ENCODE assay signal across 9 cellular contexts in the genomic region with DNA sequence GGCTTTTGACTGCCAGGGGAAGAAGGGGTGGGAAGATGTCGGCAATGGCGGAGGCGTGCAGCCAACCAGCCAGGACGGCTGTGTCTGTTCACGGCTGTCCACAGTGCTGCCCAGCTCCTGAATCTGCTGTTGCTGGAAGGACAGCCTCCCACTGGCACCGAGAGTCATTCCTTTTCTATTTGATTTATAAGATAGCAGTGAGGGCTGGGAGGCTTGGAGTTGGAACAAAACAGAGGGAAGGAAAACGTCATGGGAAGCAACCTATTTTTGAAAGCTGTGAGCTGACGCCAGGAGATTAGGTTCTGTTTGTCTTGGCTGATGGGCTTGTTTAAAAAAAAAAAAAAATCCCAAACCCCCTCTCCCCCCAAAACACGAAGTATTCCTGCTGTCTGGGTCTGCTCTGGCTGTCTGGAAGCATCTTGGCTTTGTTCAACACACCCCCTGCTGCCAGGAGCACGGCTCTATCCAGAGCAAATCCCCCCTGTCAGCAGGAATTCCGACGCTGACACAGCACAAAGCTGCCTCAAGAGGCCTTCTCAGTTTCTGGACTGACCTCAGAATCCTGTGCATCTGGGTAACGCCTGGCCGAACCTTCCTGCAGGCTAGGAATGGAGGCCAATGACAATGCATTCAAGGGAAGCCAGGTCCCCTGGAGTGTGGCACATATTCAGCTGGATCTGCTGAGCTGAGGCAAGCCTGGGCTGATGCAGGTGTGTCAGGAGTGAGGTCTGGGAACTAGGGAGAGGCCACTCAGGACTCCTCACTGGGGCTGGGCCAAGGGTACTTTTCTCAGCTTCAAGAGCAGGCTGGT. TPM values are rescaled to one million over a fixed set of nuclear protein-coding genes. Genes with fewer than 3 reads are reported as not detected.
DNase-seq lines count a peak whose midpoint lies in the region; ATAC-seq and TF ChIP-seq lines count a peak whose summit lies in the region.
"Had no signal": no experiment of that assay in that cellular context is flagged by ENCODE, and none has a peak within 500 bp of the region (broad histone marks: within the 10 kb centered on the region; RNA-seq: fewer than 3 reads in every experiment).

No MANE protein-coding gene starts in this region.

- no peak overlapping the region for H3K4me3 ChIP-seq in H7 (ENCODE audit: insufficient read depth, low read depth, low read length)
- H3K4me3 ChIP-seq in body of pancreas = no peak overlapping the region
- H3K4me3 ChIP-seq in skeletal muscle cell (ENCODE audit: low read depth, low read length) = no peak overlapping the region

- peaks cover 36% of the 10 kb centered on the region for H3K4me1 ChIP-seq in body of pancreas

- ATAC-seq in body of pancreas = peak; percentile 91
- ATAC-seq in GM21360 (IDR thresholded peaks at IDR 0.05; ENCODE audit: unreplicated experiment) = no peak

- H3K27me3 ChIP-seq in H7 (ENCODE audit: control insufficient read depth, insufficient read depth, low read length) (no peaks in the 10 kb centered on the region), body of pancreas (no peaks in the 10 kb centered on the region)

- peak in 1 of 7 experiments; percentile 21 for TF ChIP-seq CTCF in body of pancreas (IDR thresholded peaks at IDR 0.05)

- peak in 2 of 3 donors; percentile 64 to 69 for TF ChIP-seq POLR2A in body of pancreas (IDR thresholded peaks at IDR 0.05)

- intact Hi-C loops in body of pancreas (cut with DNase I) = no loop called here

- no peaks in the 10 kb centered on the region; the same call in 1 of the 2 replicates for H3K36me3 ChIP-seq in H7 (replicated peaks; ENCODE audit: control insufficient read depth, insufficient read depth, low read length)
- no peaks in the 10 kb centered on the region for H3K36me3 ChIP-seq in body of pancreas (replicated peaks in 1 of 2; ENCODE audit: insufficient read depth in 1 of 2, low read depth in 2 of 2)

- DNase-seq in H7 = peak; percentile 81
- peak; percentile 84 to 95 (median 90) for DNase-seq in body of pancreas
- DNase-seq in iPS-NIHi7 (ENCODE audit: extremely low spot score) = peak; percentile 59
- peak; percentile 56 for DNase-seq in skeletal muscle cell (ENCODE audit: low read depth)
- DNase-seq in effector CD8-positive, alpha-beta T cell (lab: John Stamatoyannopoulos, UW) = no peak
- DNase-seq in NCI-H1930 (lab: John Stamatoyannopoulos, UW) = no peak
- DNase-seq in HCEC 1CT = no peak
- DNase-seq: stimulated activated CD4-positive, alpha-beta T cell treated with anti-CD3 and anti-CD28 coated beads, Interleukin-4, amount 100 ng/mL, for 4 hours had no signal

- H3K9me3 ChIP-seq in body of pancreas = no peaks in the 10 kb centered on the region

- peak overlapping the region; percentile 87 to 94 (median 90) for H3K27ac ChIP-seq in body of pancreas

- 12 to 13% methylated on average over 14 of the region's 14 CpGs for WGBS in body of pancreas, 2 donors

RNA-seq across cellular contexts. Expression of gene SREBF1, which starts 41.0 kb away (rescaled TPM):
- total RNA-seq in H7 (2014; rRNA removed; shearing (Covaris generic)) = 34.2 and 43.6 TPM in 2 replicates
- 10 to 100 TPM; 22.3 to 88.0 TPM for total RNA-seq in body of pancreas

Comparison
In these comparisons a context has a peak if more than half of its experiments do, and no peak if none do; other contexts are left out.
1. DNase-seq: peak in H7 (single experiment), body of pancreas (4 of 4), iPS-NIHi7 (single experiment) and skeletal muscle cell (single experiment); none in effector CD8-positive, alpha-beta T cell (single experiment), NCI-H1930 (0 of 2) and HCEC 1CT (single experiment).